In genomic region chr17:45315583-45316270, GRCh38 we compare ENCODE assay signal across 8 cellular contexts. TPM values are rescaled to one million over a fixed set of nuclear protein-coding genes. Genes with fewer than 3 reads are reported as not detected.
DNase-seq lines count a peak whose midpoint lies in the region; ATAC-seq, FAIRE-seq and TF ChIP-seq lines count a peak whose summit lies in the region.

No MANE protein-coding gene starts in this region.

- DNase-seq in heart right ventricle (no peak), Right ventricle myocardium inferior (ENCODE audit: missing footprints) (no peak), GM12878 (ENCODE audit: low read depth, low spot score) (no peak), mesenchymal stem cell (no peak), uterus (no peak), mesenteric fat pad (ENCODE audit: low spot score) (no peak), COR-L47 (lab: John Stamatoyannopoulos, UW) (no peak), NCI-H524 treated with DMSO at 0.1 percent for 48 hours (lab: John Stamatoyannopoulos, UW) (no peak)

- H3K4me1 ChIP-seq in heart right ventricle (peaks cover 20 to 74% (median 61%) of the 10 kb centered on the region in 9 donors), GM12878 (ENCODE audit: control insufficient read depth, insufficient read depth, low read length) (peaks cover 43% of the 10 kb centered on the region), mesenchymal stem cell (ENCODE audit: control insufficient read depth, insufficient read depth, low read depth, low read length) (peaks cover 41% of the 10 kb centered on the region), uterus (peaks cover 7 to 19% of the 10 kb centered on the region in 2 donors)

- intact Hi-C loops in heart right ventricle (cut with DNase I) = loop anchor here in 8 of 10 donors (1.0 to 10.0 kb wide), 9 partner anchors 22 to 171 kb away; partner anchors contain the start of genes FMNL1 (in 1 of the 8) and HEXIM1 (in 1 of the 8)
- intact Hi-C loops in Right ventricle myocardium inferior (cut with DNase I) = loop anchor here (2.0 to 10.0 kb wide), 5 partner anchors 33 to 171 kb away; partner anchors contain the start of gene HEXIM1
- intact Hi-C loops in GM12878 (cut with micrococcal nuclease; ENCODE audit: unreplicated experiment) = loop anchor here (1.0 to 5.0 kb wide), 5 partner anchors 13 to 88 kb away; no protein-coding TSS in a partner anchor
- intact Hi-C loops in uterus (cut with DNase I; ENCODE audit: low total_unique reads) = no loop called here

- no peaks in the 10 kb centered on the region for H4K20me1 ChIP-seq in GM12878 (ENCODE audit: control insufficient read depth, insufficient read depth)

- TF ChIP-seq RAD21 in GM12878 (IDR thresholded peaks at IDR 0.05; ENCODE audit: insufficient read depth, low read depth, low read length) = no peak

- H3K27ac ChIP-seq in heart right ventricle (peak overlapping the region in 9 of 10 donors; percentile 91 to 98 (median 96)), GM12878 (ENCODE audit: control insufficient read depth, insufficient read depth) (peak overlapping the region; percentile 91), mesenchymal stem cell (ENCODE audit: low read length, poor library complexity, severe bottlenecking) (peak overlapping the region; percentile 94), uterus (peak overlapping the region; percentile 95 to 98)

- H3K4ac ChIP-seq in mesenchymal stem cell (ENCODE audit: low read depth in 1 of 2, low read length in 2 of 2) = peak overlapping the region in 1 of 2 experiments; percentile 54

- H3K36me3 ChIP-seq in heart right ventricle (peaks cover 0 to 11% (median 0%) of the 10 kb centered on the region in 9 donors), GM12878 (ENCODE audit: control insufficient read depth in 2 of 2, insufficient read depth in 2 of 2, low read length in 1 of 2) (peaks cover 0 to 6% of the 10 kb centered on the region in 2 experiments; a peak in 3 of 4 replicates), mesenchymal stem cell (ENCODE audit: control insufficient read depth in 1 of 2, insufficient read depth in 2 of 2, low read depth in 1 of 2, low read length in 2 of 2) (peaks cover 0 to 5% of the 10 kb centered on the region in 2 experiments), uterus (no peaks in the 10 kb centered on the region)

- in situ Hi-C loops in GM12878 (cut with MboI) = no loop called here

- H2BK5ac ChIP-seq in mesenchymal stem cell (ENCODE audit: low read depth, low read length, poor library complexity, severe bottlenecking) = peak overlapping the region; percentile 91

- RAD21 ChIA-PET in GM12878 (lab: Charles Lee; ENCODE audit: unreplicated experiment) = interaction anchor here (1.0 to 9.6 kb wide), 23 partner anchors 11 to 180 kb away, joined by 3 to 216 read pairs (median 8); partner anchors contain the start of genes ACBD4 and HEXIM2

- POLR2A ChIA-PET in GM12878 (lab: Charles Lee) = interaction anchor here (0.9 to 11.6 kb wide), 17 partner anchors 12 to 165 kb away, joined by 3 to 203 read pairs (median 3); partner anchors contain the start of genes FMNL1 and HEXIM2

- H3K9me3 ChIP-seq in heart right ventricle = no peaks in the 10 kb centered on the region
- no peaks in the 10 kb centered on the region for H3K9me3 ChIP-seq in GM12878 (replicated peaks; ENCODE audit: control insufficient read depth, insufficient read depth, low read length)
- H3K9me3 ChIP-seq in mesenchymal stem cell (ENCODE audit: control insufficient read depth, low read length) = no peaks in the 10 kb centered on the region
- H3K9me3 ChIP-seq in uterus = no peaks in the 10 kb centered on the region

- no peak overlapping the region for H3K14ac ChIP-seq in mesenchymal stem cell (ENCODE audit: low read length in 2 of 2)

- no peaks in the 10 kb centered on the region for H3K79me1 ChIP-seq in mesenchymal stem cell (replicated peaks; ENCODE audit: low read length, poor library complexity, severe bottlenecking)

- peak overlapping the region; percentile 95 for H3K9ac ChIP-seq in GM12878 (ENCODE audit: control insufficient read depth, insufficient read depth, low read length)
- peak overlapping the region; percentile 91 for H3K9ac ChIP-seq in mesenchymal stem cell (ENCODE audit: low read length)

- SMC1A ChIA-PET in GM12878 (lab: Charles Lee; ENCODE audit: uncharacterized antibody, unreplicated experiment) = interaction anchor here (0.7 to 17.3 kb wide), 17 partner anchors 9 to 89 kb away, joined by 3 to 171 read pairs (median 8); no protein-coding TSS in a partner anchor

- H3K18ac ChIP-seq in mesenchymal stem cell (ENCODE audit: low read depth in 1 of 2, low read length in 2 of 2) = peak overlapping the region; percentile 45 to 94

- H4K91ac ChIP-seq in mesenchymal stem cell (ENCODE audit: low read length) = no peak overlapping the region

- no peak overlapping the region for H2BK120ac ChIP-seq in mesenchymal stem cell (ENCODE audit: low read depth, low read length)

- TF ChIP-seq EP300 in GM12878 (IDR thresholded peaks at IDR 0.05; ENCODE audit: borderline replicate concordance in 1 of 2, control insufficient read depth in 1 of 2, low read depth in 2 of 2, low read length in 2 of 2) = no peak

- TF ChIP-seq CTCF in heart right ventricle (IDR thresholded peaks at IDR 0.05) (no peak), GM12878 (IDR thresholded peaks at IDR 0.05 in 2 of 3, conservative IDR thresholded peaks at IDR 0.05 in 1 of 3; ENCODE audit: control insufficient read depth in 2 of 3, extremely low read depth in 1 of 3, insufficient read depth in 1 of 3, low read depth in 3 of 3, low read length in 3 of 3) (no peak), uterus (IDR thresholded peaks at IDR 0.05) (no peak)

- no peak overlapping the region for H2AFZ ChIP-seq in GM12878 (ENCODE audit: control insufficient read depth, low read depth, low read length)
- peak overlapping the region; percentile 8 for H2AFZ ChIP-seq in mesenchymal stem cell (ENCODE audit: low read depth, low read length)

- peak overlapping the region; percentile 68 to 95 (median 82) for H3K4me3 ChIP-seq in heart right ventricle
- H3K4me3 ChIP-seq in GM12878 = peak overlapping the region; percentile 92
- H3K4me3 ChIP-seq in mesenchymal stem cell (ENCODE audit: insufficient read depth in 1 of 2, low read depth in 1 of 2, low read length in 2 of 2) = peak overlapping the region; percentile 88 to 91
- peak overlapping the region; percentile 63 to 86 for H3K4me3 ChIP-seq in uterus

- peaks cover 61% of the 10 kb centered on the region for H3K79me2 ChIP-seq in GM12878 (ENCODE audit: control insufficient read depth, insufficient read depth, low read length)

- no peak for ATAC-seq in heart right ventricle
- ATAC-seq in Right ventricle myocardium inferior = no peak
- ATAC-seq in GM12878 = no peak

- H4K8ac ChIP-seq in mesenchymal stem cell (ENCODE audit: low read length) = no peak overlapping the region

- peak overlapping the region in 1 of 2 experiments; percentile 75 for H2BK12ac ChIP-seq in mesenchymal stem cell (ENCODE audit: low read length in 2 of 2)

- FAIRE-seq in GM12878 (lab: Jason Lieb, UNC) = no peak

- H3K23ac ChIP-seq in mesenchymal stem cell (ENCODE audit: low read length in 2 of 2) = peak overlapping the region in 1 of 2 experiments; percentile 16

- no peak overlapping the region for H2BK15ac ChIP-seq in mesenchymal stem cell (ENCODE audit: low read depth, poor library complexity, severe bottlenecking)

- H2AK5ac ChIP-seq in mesenchymal stem cell (ENCODE audit: low read length, severe bottlenecking) = peak overlapping the region; percentile 17

- BruUV-seq in GM12878 (replicated peaks; lab: Mats Ljungman, UMichigan) = no TSS peak

- no peak for TF ChIP-seq POLR2A in GM12878 (IDR thresholded peaks at IDR 0.05; ENCODE audit: low read depth, low read length)
- no peak for TF ChIP-seq POLR2A in uterus (IDR thresholded peaks at IDR 0.05)

- H3K4me2 ChIP-seq in GM12878 (ENCODE audit: control insufficient read depth, insufficient read depth) (peak overlapping the region; percentile 80), mesenchymal stem cell (ENCODE audit: low read length, poor library complexity, severe bottlenecking) (peak overlapping the region; percentile 83)

- CTCF ChIA-PET in GM12878 (lab: Yijun Ruan, JAX) = interaction anchor here (0.6 to 13.2 kb wide), 14 partner anchors 14 to 90 kb away, joined by 3 to 194 read pairs (median 8); no protein-coding TSS in a partner anchor

- H3K27me3 ChIP-seq in heart right ventricle (no peaks in the 10 kb centered on the region), GM12878 (replicated peaks in 1 of 2; ENCODE audit: control insufficient read depth in 2 of 2, insufficient read depth in 2 of 2, low read length in 1 of 2) (no peaks in the 10 kb centered on the region), mesenchymal stem cell (ENCODE audit: control insufficient read depth in 1 of 2, insufficient read depth in 1 of 2, low read length in 2 of 2) (no peaks in the 10 kb centered on the region), uterus (no peaks in the 10 kb centered on the region)

- 13 to 16% methylated on average over 8 of the region's 8 CpGs for WGBS in heart right ventricle, 2 donors
- 1% methylated on average over 8 of the region's 8 CpGs for WGBS in GM12878 (ENCODE audit: insufficient coverage, insufficient replicate concordance, low lambda C conversion rate, missing lambda C conversion rate)
- WGBS in mesenchymal stem cell = 38% methylated on average over 8 of the region's 8 CpGs

RNA-seq across cellular contexts. Expression of gene MAP3K14, which starts 1.1 kb away (rescaled TPM):
- 10 to 100 TPM in 9 of 10 donors, 1 to 10 TPM in 1; 6.7 to 24.1 (median 12.6) TPM for total RNA-seq in heart right ventricle
- polyA plus RNA-seq in heart right ventricle = 10 to 100 TPM in 1 of 2 donors, 1 to 10 TPM in 1; 7.9 to 15.9 TPM
- 14.4 TPM for total RNA-seq in Right ventricle myocardium inferior
- 26.9 and 29.0 TPM in 2 replicates for total RNA-seq in GM12878 (2013; cell fraction: nucleolus; rRNA removed)
- 18.0 and 21.2 TPM in 2 replicates for total RNA-seq in GM12878 (2014; rRNA removed)
- 7.5 and 9.3 TPM in 2 replicates for total RNA-seq in GM12878 (2014; rRNA removed; fragmentation: Illumina TruSeq; extraction: Trizol)
- 33.3 and 35.9 TPM in 2 replicates for total RNA-seq in GM12878 (2021)
- polyA plus RNA-seq in GM12878 (2011; ENCODE audit: low read depth) = 7.5 TPM
- 4.8 and 12.4 TPM in 2 replicates for polyA plus RNA-seq in GM12878 (2011; rRNA removed)
- 16.6 and 19.6 TPM in 2 replicates for polyA plus RNA-seq in GM12878 (2011; cell fraction: cytosol; rRNA removed)
- 24.6 and 35.3 TPM in 2 replicates for polyA plus RNA-seq in GM12878 (2011; cell fraction: nucleus; rRNA removed)
- 17.1 and 17.4 TPM in 2 replicates for polyA plus RNA-seq in GM12878 (2012)
- 6.7 and 18.2 TPM in 2 replicates for polyA plus RNA-seq in GM12878 (2014; fragmentation: Illumina TruSeq; extraction: Trizol)
- polyA plus RNA-seq in GM12878 (2014; fragmentation: Nextera tagmentation; extraction: Ambion mirVana) = 1 to 10 TPM; 2.1 to 4.5 TPM
- 23.9 and 24.4 TPM in 2 replicates for polyA plus RNA-seq in GM12878 (2014; rRNA removed)
- polyA plus RNA-seq in GM12878 (2016; fragmentation: Nextera tagmentation; extraction: Ambion mirVana) = 10 to 100 TPM; 23.2 to 25.1 TPM
- 9.2 and 17.2 TPM in 2 replicates for polyA minus RNA-seq in GM12878 (2011; rRNA and poly(A)+ RNA removed)
- polyA minus RNA-seq in GM12878 (2011; cell fraction: cytosol; rRNA and poly(A)+ RNA removed) = 6.3 and 8.7 TPM in 2 replicates
- 5.9 and 10.3 TPM in 2 replicates for polyA minus RNA-seq in GM12878 (2011; cell fraction: nucleus; rRNA and poly(A)+ RNA removed)
- 1.1 TPM for polyA plus RNA-seq in mesenchymal stem cell (2013, experiment 1 of 2)
- polyA plus RNA-seq in mesenchymal stem cell (2013, experiment 2 of 2) = 1.4 TPM
- total RNA-seq in uterus = 10 to 100 TPM in 1 of 4 donors, 1 to 10 TPM in 3; 1.0 to 22.1 (median 4.9) TPM
- 8.7 TPM for total RNA-seq in mesenteric fat pad

RNA-seq across cellular contexts. Expression of gene SPATA32, which starts 53.8 kb away (rescaled TPM):
- under 1 TPM in 2 of 10 donors, not detected in 8; 0.13 to 0.16 TPM for total RNA-seq in heart right ventricle
- polyA plus RNA-seq in heart right ventricle = not detected
- total RNA-seq in Right ventricle myocardium inferior = not detected
- total RNA-seq in GM12878 (2013; cell fraction: nucleolus; rRNA removed) = 0.24 TPM in 1 of 2 replicates, not detected in the other
- total RNA-seq in GM12878 (2014; rRNA removed) = 0.11 TPM in 1 of 2 replicates, not detected in the other
- total RNA-seq in GM12878 (2014; rRNA removed; fragmentation: Illumina TruSeq; extraction: Trizol) = not detected in 2 replicates
- total RNA-seq in GM12878 (2021) = 0.13 and 0.21 TPM in 2 replicates
- 0.24 TPM for polyA plus RNA-seq in GM12878 (2011; ENCODE audit: low read depth)
- 0.03 TPM in 1 of 2 replicates, not detected in the other for polyA plus RNA-seq in GM12878 (2011; rRNA removed)
- polyA plus RNA-seq in GM12878 (2011; cell fraction: cytosol; rRNA removed) = not detected in 2 replicates
- 0.06 and 0.10 TPM in 2 replicates for polyA plus RNA-seq in GM12878 (2011; cell fraction: nucleus; rRNA removed)
- 0.29 and 0.32 TPM in 2 replicates for polyA plus RNA-seq in GM12878 (2012)
- polyA plus RNA-seq in GM12878 (2014; fragmentation: Illumina TruSeq; extraction: Trizol) = not detected in 2 replicates
- under 1 TPM; 0.11 to 0.13 TPM for polyA plus RNA-seq in GM12878 (2014; fragmentation: Nextera tagmentation; extraction: Ambion mirVana)
- polyA plus RNA-seq in GM12878 (2014; rRNA removed) = 0.06 TPM in 1 of 2 replicates, not detected in the other
- under 1 TPM in 1 of 2 experiments, not detected in 1; 0.35 TPM for polyA plus RNA-seq in GM12878 (2016; fragmentation: Nextera tagmentation; extraction: Ambion mirVana)
- polyA minus RNA-seq in GM12878 (2011; rRNA and poly(A)+ RNA removed) = not detected in 2 replicates
- polyA minus RNA-seq in GM12878 (2011; cell fraction: cytosol; rRNA and poly(A)+ RNA removed) = not detected in 2 replicates
- not detected in 2 replicates for polyA minus RNA-seq in GM12878 (2011; cell fraction: nucleus; rRNA and poly(A)+ RNA removed)
- polyA plus RNA-seq in mesenchymal stem cell (2013, experiment 1 of 2) = not detected
- polyA plus RNA-seq in mesenchymal stem cell (2013, experiment 2 of 2) = not detected
- not detected for total RNA-seq in uterus
- not detected for total RNA-seq in mesenteric fat pad
